Comparison of ENCODE assay signal across 8 cellular contexts in genomic region chr6:125985967-125986294, GRCh38. TPM values are rescaled to one million over a fixed set of nuclear protein-coding genes. Genes with fewer than 3 reads are reported as not detected.
DNase-seq lines count a peak whose midpoint lies in the region; ATAC-seq and TF ChIP-seq lines count a peak whose summit lies in the region.

No MANE protein-coding gene starts in this region.

- peak overlapping the region; percentile 50 to 93 (median 75) for H3K4me3 ChIP-seq in heart right ventricle
- H3K4me3 ChIP-seq in colonic mucosa, result peak overlapping the region; percentile 73
- H3K4me3 ChIP-seq in mucosa of descending colon, result peak overlapping the region; percentile 58
- peak overlapping the region; percentile 51 to 92 for H3K4me3 ChIP-seq in aorta (ENCODE audit: low read length in 2 of 2)

- intact Hi-C loops in heart right ventricle (cut with DNase I), result no loop called here
- intact Hi-C loops in Right ventricle myocardium inferior (cut with DNase I), result no loop called here
- intact Hi-C loops in colonic mucosa (cut with DNase I), result no loop called here
- intact Hi-C loops in mucosa of descending colon (cut with DNase I, micrococcal nuclease), result loop anchor here in 1 of 2 donors (10.0 kb wide), 1 partner anchor 681 kb away; the partner anchor contains the start of gene HDDC2
- intact Hi-C loops in aorta (cut with DNase I), result no loop called here

- peak overlapping the region; percentile 75 to 92 for H3K9ac ChIP-seq in colonic mucosa (ENCODE audit: low read depth in 2 of 2, low read length in 2 of 2)

- peak overlapping the region in 9 of 10 donors; percentile 53 to 83 (median 76) for H3K27ac ChIP-seq in heart right ventricle
- H3K27ac ChIP-seq in colonic mucosa, result peak overlapping the region; percentile 72
- H3K27ac ChIP-seq in aorta (ENCODE audit: low read depth in 1 of 2, low read length in 2 of 2), result peak overlapping the region in 1 of 2 donors; percentile 18

- no peaks in the 10 kb centered on the region for H3K9me3 ChIP-seq in heart right ventricle
- no peaks in the 10 kb centered on the region for H3K9me3 ChIP-seq in colonic mucosa
- H3K9me3 ChIP-seq in mucosa of descending colon, result no peaks in the 10 kb centered on the region
- H3K9me3 ChIP-seq in aorta (ENCODE audit: control insufficient read depth, low read length), result no peaks in the 10 kb centered on the region

- peaks cover 0 to 19% (median 13%) of the 10 kb centered on the region in 9 donors for H3K4me1 ChIP-seq in heart right ventricle
- peaks cover 6% of the 10 kb centered on the region for H3K4me1 ChIP-seq in colonic mucosa
- peaks cover 15% of the 10 kb centered on the region for H3K4me1 ChIP-seq in mucosa of descending colon (ENCODE audit: low read depth)
- peaks cover 4 to 5% of the 10 kb centered on the region in 2 donors for H3K4me1 ChIP-seq in aorta (ENCODE audit: control insufficient read depth in 1 of 2, insufficient read depth in 2 of 2, low read length in 2 of 2)

- ATAC-seq in heart right ventricle (no peak), Right ventricle myocardium inferior (no peak), mucosa of descending colon (no peak), aorta (ENCODE audit: low FRiP score) (no peak)

- H3K36me3 ChIP-seq in heart right ventricle (peaks cover 0 to 11% (median 0%) of the 10 kb centered on the region in 9 donors), colonic mucosa (no peaks in the 10 kb centered on the region), mucosa of descending colon (ENCODE audit: low read depth) (no peaks in the 10 kb centered on the region), aorta (ENCODE audit: control insufficient read depth in 1 of 2, insufficient read depth in 2 of 2, low read length in 1 of 2) (no peaks in the 10 kb centered on the region)

- 5 to 6% methylated on average over 3 of the region's 3 CpGs for WGBS in heart right ventricle, 2 donors
- 2 to 3% methylated on average over 3 of the region's 3 CpGs for WGBS in aorta, 2 donors

- no peak for DNase-seq in heart right ventricle
- DNase-seq in Right ventricle myocardium inferior (ENCODE audit: missing footprints), result no peak
- no peak for DNase-seq in colonic mucosa
- no peak for DNase-seq in mucosa of descending colon
- no peak for DNase-seq in aorta
- no peak for DNase-seq in amniotic stem cell (lab: John Stamatoyannopoulos, UW)
- no peak for DNase-seq in kidney glomerular epithelial cell (lab: John Stamatoyannopoulos, UW)
- no peak for DNase-seq in NCI-H128 (lab: John Stamatoyannopoulos, UW; ENCODE audit: unreplicated experiment)

- H3K27me3 ChIP-seq in heart right ventricle, result no peaks in the 10 kb centered on the region
- no peaks in the 10 kb centered on the region for H3K27me3 ChIP-seq in colonic mucosa
- H3K27me3 ChIP-seq in aorta (ENCODE audit: control insufficient read depth in 1 of 2, insufficient read depth in 2 of 2, low read length in 1 of 2), result no peaks in the 10 kb centered on the region

- TF ChIP-seq CTCF in heart right ventricle (IDR thresholded peaks at IDR 0.05) (no peak), colonic mucosa (IDR thresholded peaks at IDR 0.05) (no peak), mucosa of descending colon (IDR thresholded peaks at IDR 0.05) (no peak)

RNA-seq across cellular contexts. Expression of gene TRMT11, which starts 0.4 kb away (rescaled TPM):
- 10 to 100 TPM in 9 of 10 donors, 1 to 10 TPM in 1; 9.8 to 15.8 (median 11.0) TPM for total RNA-seq in heart right ventricle
- 10 to 100 TPM in 1 of 2 donors, 1 to 10 TPM in 1; 7.2 to 13.2 TPM for polyA plus RNA-seq in heart right ventricle
- total RNA-seq in Right ventricle myocardium inferior, result 8.0 TPM
- 10 to 100 TPM; 17.0 to 18.7 TPM for total RNA-seq in colonic mucosa
- total RNA-seq in mucosa of descending colon, result 10 to 100 TPM; 20.7 to 22.7 (median 21.5) TPM
- 10 to 100 TPM; 30.4 to 34.3 TPM for total RNA-seq in aorta
- 10 to 100 TPM; 13.9 to 23.0 TPM for polyA plus RNA-seq in aorta

RNA-seq across cellular contexts. Expression of gene HINT3, which starts 29.4 kb away (rescaled TPM):
- total RNA-seq in heart right ventricle (10 to 100 TPM; 29.8 to 41.6 (median 33.8) TPM), Right ventricle myocardium inferior (34.8 TPM), colonic mucosa (10 to 100 TPM; 17.1 to 38.5 TPM), mucosa of descending colon (10 to 100 TPM; 23.2 to 32.9 (median 23.2) TPM), aorta (10 to 100 TPM; 16.2 to 20.1 TPM)
- polyA plus RNA-seq in heart right ventricle (10 to 100 TPM in 1 of 2 donors, 1 to 10 TPM in 1; 6.2 to 11.7 TPM), aorta (10 to 100 TPM; 15.6 to 37.4 TPM)
